ENCODE assay signal across 20 cellular contexts in the genomic region with DNA sequence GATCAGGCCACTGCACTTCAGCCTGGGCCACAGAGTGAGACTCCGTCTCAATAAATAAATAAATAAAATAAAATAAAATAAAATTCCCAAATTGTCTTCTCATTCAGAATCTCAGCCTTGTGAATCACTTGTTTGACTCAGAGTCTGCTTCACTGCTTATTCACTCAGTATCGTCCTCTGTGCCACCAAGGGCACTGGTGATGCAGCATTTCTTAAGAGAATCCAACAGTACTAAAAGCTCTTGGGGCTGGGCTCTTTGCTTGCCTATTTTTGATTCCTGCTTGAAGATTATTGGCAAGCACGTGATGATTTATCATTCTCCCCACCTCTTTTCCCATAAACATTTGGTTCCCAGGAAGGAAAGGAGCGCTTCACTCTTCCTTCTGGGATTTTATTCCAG. TPM values are rescaled to one million over a fixed set of nuclear protein-coding genes. Genes with fewer than 3 reads are reported as not detected.
A peak's percentile ranks its signal among the peaks of the same experiment; 100 is the strongest.
DNase-seq lines count a peak whose midpoint lies in the region; ATAC-seq, FAIRE-seq and TF ChIP-seq lines count a peak whose summit lies in the region.
"Had no signal": no experiment of that assay in that cellular context is flagged by ENCODE, and none has a peak within 500 bp of the region (broad histone marks: within the 10 kb centered on the region; RNA-seq: fewer than 3 reads in every experiment).

No MANE protein-coding gene starts in this region.

- peak overlapping the region; percentile 44 for H2BK5ac ChIP-seq in mesenchymal stem cell (ENCODE audit: low read depth, low read length, poor library complexity, severe bottlenecking)

- H3K4ac ChIP-seq in mesenchymal stem cell (ENCODE audit: low read depth in 1 of 2, low read length in 2 of 2): no peak overlapping the region

- no peaks in the 10 kb centered on the region for H3K4me1 ChIP-seq in mesenchymal stem cell (ENCODE audit: control insufficient read depth, insufficient read depth, low read depth, low read length)
- H3K4me1 ChIP-seq: BLaER1 treated with 17β-estradiol and CSF1 and Interleukin-3, amounts not matched to agents 10 nM and 100 nM; gastroesophageal sphincter had no signal

- H3K27ac ChIP-seq in mesenchymal stem cell (ENCODE audit: low read length, poor library complexity, severe bottlenecking): no peak overlapping the region
- H3K27ac ChIP-seq: BLaER1 treated with 17β-estradiol and CSF1 and Interleukin-3, amounts not matched to agents 10 nM and 100 nM; cardiac muscle cell; gastroesophageal sphincter had no signal

- no peak overlapping the region for H2AFZ ChIP-seq in mesenchymal stem cell (ENCODE audit: low read depth, low read length)

- ATAC-seq in HG03457 (IDR thresholded peaks at IDR 0.05; ENCODE audit: unreplicated experiment): no peak
- ATAC-seq: gastroesophageal sphincter; natural killer cell treated with Interleukin-12 subunit alpha and Interleukin-12 subunit beta and Interleukin-15 and Interleukin-18, amount 100 ng/mL, for 72 hours had no signal

- H3K18ac ChIP-seq in mesenchymal stem cell (ENCODE audit: low read depth in 1 of 2, low read length in 2 of 2): no peak overlapping the region

- no peaks in the 10 kb centered on the region for H3K36me3 ChIP-seq in BJ (ENCODE audit: control insufficient read depth, insufficient read depth, low read length)
- no peaks in the 10 kb centered on the region for H3K36me3 ChIP-seq in bronchial epithelial cell (ENCODE audit: control insufficient read depth, insufficient read depth, low read length)
- H3K36me3 ChIP-seq in mesenchymal stem cell (ENCODE audit: control insufficient read depth in 1 of 2, insufficient read depth in 2 of 2, low read depth in 1 of 2, low read length in 2 of 2): no peaks in the 10 kb centered on the region
- H3K36me3 ChIP-seq: BLaER1 treated with 17β-estradiol and CSF1 and Interleukin-3, amounts not matched to agents 10 nM and 100 nM; cardiac muscle cell; gastroesophageal sphincter had no signal

- H4K8ac ChIP-seq in mesenchymal stem cell (ENCODE audit: low read length): no peak overlapping the region

- no peak overlapping the region for H2BK120ac ChIP-seq in mesenchymal stem cell (ENCODE audit: low read depth, low read length)

- no peak overlapping the region for H3K23ac ChIP-seq in mesenchymal stem cell (ENCODE audit: low read length in 2 of 2)

- no peak overlapping the region for H2BK12ac ChIP-seq in mesenchymal stem cell (ENCODE audit: low read length in 2 of 2)

- H3K4me3 ChIP-seq in BJ (ENCODE audit: low read depth, low read length): no peak overlapping the region
- H3K4me3 ChIP-seq in bronchial epithelial cell (ENCODE audit: low read depth, low read length): no peak overlapping the region
- H3K4me3 ChIP-seq in mesenchymal stem cell (ENCODE audit: insufficient read depth in 1 of 2, low read depth in 1 of 2, low read length in 2 of 2): no peak overlapping the region
- H3K4me3 ChIP-seq: BLaER1 treated with 17β-estradiol and CSF1 and Interleukin-3, amounts not matched to agents 10 nM and 100 nM; cardiac muscle cell; gastroesophageal sphincter; lung had no signal

- H2AK5ac ChIP-seq in mesenchymal stem cell (ENCODE audit: low read length, severe bottlenecking): no peak overlapping the region

- POLR2A ChIA-PET in BJ (lab: Charles Lee): interaction anchor here (0.6 kb wide), 1 partner anchor 133 kb away, joined by 3 read pairs; no protein-coding TSS in a partner anchor

- no peaks in the 10 kb centered on the region for H3K79me1 ChIP-seq in mesenchymal stem cell (replicated peaks; ENCODE audit: low read length, poor library complexity, severe bottlenecking)

- no peak for FAIRE-seq in bronchial epithelial cell (lab: Jason Lieb, UNC)
- FAIRE-seq: HTR-8/SVneo had no signal

- H3K14ac ChIP-seq in mesenchymal stem cell (ENCODE audit: low read length in 2 of 2): no peak overlapping the region

- no peak for TF ChIP-seq CTCF in BJ (IDR thresholded peaks at IDR 0.05; ENCODE audit: insufficient read depth, low read depth, low read length)
- no peak for TF ChIP-seq CTCF in bronchial epithelial cell (IDR thresholded peaks at IDR 0.05; ENCODE audit: insufficient read depth, low read length, severe bottlenecking)

- no peak overlapping the region for H2BK15ac ChIP-seq in mesenchymal stem cell (ENCODE audit: low read depth, poor library complexity, severe bottlenecking)

- WGBS in mesenchymal stem cell: 73% methylated on average over 3 of the region's 4 CpGs

- DNase-seq in BJ (ENCODE audit: low read depth): peak; percentile 21
- peak; percentile 63 for DNase-seq in M059J (ENCODE audit: low read depth)
- peak; percentile 63 for DNase-seq in bronchial epithelial cell (ENCODE audit: low read depth)
- no peak for DNase-seq in mesenchymal stem cell
- DNase-seq in activated naive CD4-positive, alpha-beta T cell treated with anti-CD3 and anti-CD28 coated beads, Interleukin-2, amount 50 U/mL, for 16 hours: no peak
- no peak for DNase-seq in NCI-H69 (lab: John Stamatoyannopoulos, UW)
- no peak for DNase-seq in DMS 273 (lab: John Stamatoyannopoulos, UW; ENCODE audit: unreplicated experiment)
- DNase-seq: activated naive CD4-positive, alpha-beta T cell treated with Interleukin-2 at 50 U/mL for 16 hours; DMS79; effector CD4-positive, alpha-beta T cell; H7; NCI-H774; retina had no signal

- no peaks in the 10 kb centered on the region for H3K9me3 ChIP-seq in mesenchymal stem cell (ENCODE audit: control insufficient read depth, low read length)
- H3K9me3 ChIP-seq: gastroesophageal sphincter had no signal

- H3K27me3 ChIP-seq in BJ (ENCODE audit: control insufficient read depth, insufficient read depth, low read length) (no peaks in the 10 kb centered on the region), bronchial epithelial cell (ENCODE audit: control insufficient read depth, insufficient read depth, low read length) (no peaks in the 10 kb centered on the region), mesenchymal stem cell (ENCODE audit: control insufficient read depth in 1 of 2, insufficient read depth in 1 of 2, low read length in 2 of 2) (no peaks in the 10 kb centered on the region)
- H3K27me3 ChIP-seq: BLaER1 treated with 17β-estradiol and CSF1 and Interleukin-3, amounts not matched to agents 10 nM and 100 nM; cardiac muscle cell; gastroesophageal sphincter had no signal

- no peak overlapping the region for H4K91ac ChIP-seq in mesenchymal stem cell (ENCODE audit: low read length)

- H3K9ac ChIP-seq in mesenchymal stem cell (ENCODE audit: low read length): peak overlapping the region; percentile 38
- H3K9ac ChIP-seq: BLaER1 treated with 17β-estradiol and CSF1 and Interleukin-3, amounts not matched to agents 10 nM and 100 nM had no signal

- no peak overlapping the region for H3K4me2 ChIP-seq in mesenchymal stem cell (ENCODE audit: low read length, poor library complexity, severe bottlenecking)
- H3K4me2 ChIP-seq: BLaER1 treated with 17β-estradiol and CSF1 and Interleukin-3, amounts not matched to agents 10 nM and 100 nM had no signal

- CTCF ChIA-PET in BJ (lab: Yijun Ruan, JAX): interaction anchor here (1.3 kb wide), 1 partner anchor 27 kb away, joined by 3 read pairs; no protein-coding TSS in a partner anchor

RNA-seq across cellular contexts. Expression of gene HMGB1, which starts 54.8 kb away (rescaled TPM):
- polyA plus RNA-seq in BJ (2011; rRNA removed): 93.4 and 171 TPM in 2 replicates
- polyA minus RNA-seq in BJ (2011; rRNA and poly(A)+ RNA removed): 15.1 and 20.3 TPM in 2 replicates
- 610 and 697 TPM in 2 replicates for total RNA-seq in M059J (2014; rRNA removed; shearing (Covaris generic))
- total RNA-seq in bronchial epithelial cell: 72.4 and 145 TPM in 2 replicates
- 349 TPM for polyA plus RNA-seq in mesenchymal stem cell (2013, experiment 1 of 2)
- polyA plus RNA-seq in mesenchymal stem cell (2013, experiment 2 of 2): 353 TPM

Comparison
In these comparisons a context has a peak if more than half of its experiments do, and no peak if none do; other contexts are left out.
1. DNase-seq: peak in BJ (single experiment), M059J (single experiment) and bronchial epithelial cell (single experiment); none in mesenchymal stem cell (single experiment), activated naive CD4-positive, alpha-beta T cell treated with anti-CD3 and anti-CD28 coated beads, Interleukin-2, amount 50 U/mL, for 16 hours (single experiment), NCI-H69 (single experiment) and DMS 273 (single experiment).